In genomic region chr18:63859781-63860535, GRCh38 we compare ENCODE assay signal across 23 cellular contexts. TPM values are rescaled to one million over a fixed set of nuclear protein-coding genes. Genes with fewer than 3 reads are reported as not detected.
"Had no signal": no experiment of that assay in that cellular context is flagged by ENCODE, and none has a peak within 500 bp of the region (broad histone marks: within the 10 kb centered on the region; RNA-seq: fewer than 3 reads in every experiment).

No MANE protein-coding gene starts in this region.

- DNase-seq: activated CD4-positive, alpha-beta T cell treated with anti-CD3 and anti-CD28 coated beads, Interleukin-2, amount 50 U/mL, for 1 hour; activated CD4-positive, CD25-positive, alpha-beta regulatory T cell treated with anti-CD3 and anti-CD28 coated beads, Interleukin-2, amount 50 U/mL, for 72 hours; activated CD8-positive, alpha-beta T cell treated with anti-CD3 and anti-CD28 coated beads, Interleukin-2, amount 10 ng/mL, durations not matched to agents 7 days and 5 days; activated gamma-delta T cell; anterior cingulate cortex; body of pancreas; dermis blood vessel endothelial cell; effector CD8-positive, alpha-beta T cell; gastrocnemius medialis; hippocampal formation; mesendoderm; mucosa of descending colon; naive B cell; posterior cingulate gyrus; right lobe of liver; stimulated activated CD4-positive, alpha-beta T cell treated with anti-CD3 and anti-CD28 coated beads, Interleukin-1b, Interleukin-23, amount 100 ng/mL, for 48 hours; stimulated activated naive CD8-positive, alpha-beta T cell treated with anti-CD3 and anti-CD28 coated beads, Interleukin-15, amount 100 ng/mL, for 72 hours; tibial artery; WERI-Rb-1 had no signal

- H3K4me1 ChIP-seq: body of pancreas, esophagus muscularis mucosa, gastrocnemius medialis, right lobe of liver, tibial artery had no signal

- H3K27ac ChIP-seq: body of pancreas, esophagus muscularis mucosa, gastrocnemius medialis, right lobe of liver, tibial artery, WERI-Rb-1 had no signal

- H3K27me3 ChIP-seq: body of pancreas, gastrocnemius medialis, right lobe of liver, tibial artery had no signal

- ATAC-seq: activated CD8-positive, alpha-beta T cell treated with anti-CD3 and anti-CD28 coated beads, Interleukin-2, amount 10 ng/mL, durations not matched to agents 7 days and 5 days; body of pancreas; gastrocnemius medialis; mucosa of descending colon; right lobe of liver; stimulated activated naive CD8-positive, alpha-beta T cell treated with anti-CD3 and anti-CD28 coated beads, Interleukin-15, amount 100 ng/mL, for 72 hours had no signal

RNA-seq across cellular contexts. Expression of gene SERPINB2, which starts 27.5 kb away (rescaled TPM):
- total RNA-seq: activated CD8-positive, alpha-beta T cell treated with anti-CD3 and anti-CD28 coated beads, Interleukin-2, amount 10 ng/mL, durations not matched to agents 7 days and 5 days; activated T-helper 1 cell treated with anti-CD3 and anti-CD28 coated beads, Interleukin-12 subunit alpha, Interleukin-12 subunit beta, Interleukin-2, Interleukin-4 antibody, amounts not matched to agents 30 ng/mL and 10 ng/mL and 1 ng/mL, durations not matched to agents 14 hours and 24 hours and 36 hours; cardiac septum; dermis blood vessel endothelial cell; gastrocnemius medialis; mucosa of descending colon; neural crest cell; right lobe of liver had no signal

RNA-seq across cellular contexts. Expression of gene SERPINB10, which starts 47.8 kb away (rescaled TPM):
- total RNA-seq: activated CD8-positive, alpha-beta T cell treated with anti-CD3 and anti-CD28 coated beads, Interleukin-2, amount 10 ng/mL, durations not matched to agents 7 days and 5 days; activated T-helper 1 cell treated with anti-CD3 and anti-CD28 coated beads, Interleukin-12 subunit alpha, Interleukin-12 subunit beta, Interleukin-2, Interleukin-4 antibody, amounts not matched to agents 30 ng/mL and 10 ng/mL and 1 ng/mL, durations not matched to agents 14 hours and 24 hours and 36 hours; body of pancreas; cardiac septum; dermis blood vessel endothelial cell; gastrocnemius medialis; mucosa of descending colon; neural crest cell had no signal
